ENCODE assay signal across 16 cellular contexts in genomic region chr14:60922050-60922449, GRCh38. TPM values are rescaled to one million over a fixed set of nuclear protein-coding genes. Genes with fewer than 3 reads are reported as not detected.
DNase-seq lines count a peak whose midpoint lies in the region; ATAC-seq, FAIRE-seq and TF ChIP-seq lines count a peak whose summit lies in the region.
"Had no signal": no experiment of that assay in that cellular context is flagged by ENCODE, and none has a peak within 500 bp of the region (broad histone marks: within the 10 kb centered on the region; RNA-seq: fewer than 3 reads in every experiment).

No MANE protein-coding gene starts in this region.

- peaks cover 8 to 11% (median 9%) of the 10 kb centered on the region in 3 donors for H3K36me3 Mint-ChIP-seq in CD8-positive, alpha-beta memory T cell

- no peaks in the 10 kb centered on the region for H3K27me3 Mint-ChIP-seq in CD8-positive, alpha-beta memory T cell

- H3K4me3 Mint-ChIP-seq in CD8-positive, alpha-beta memory T cell, result no peak overlapping the region

- no peak for TF ChIP-seq EP300 in A549 (IDR thresholded peaks at IDR 0.05)

- ATAC-seq in A549, result no peak
- peak; percentile 82 for ATAC-seq in RWPE2 (ENCODE audit: low read depth)
- no peak for ATAC-seq in GM21619 (IDR thresholded peaks at IDR 0.05; ENCODE audit: unreplicated experiment)
- ATAC-seq: left cardiac atrium, sciatic nerve had no signal

- 95% methylated on average over 2 of the region's 2 CpGs for WGBS in A549 (ENCODE audit: missing lambda C conversion rate)

- H3K9me3 ChIP-seq in A549 (no peaks in the 10 kb centered on the region), RWPE2 (ENCODE audit: severe bottlenecking) (no peaks in the 10 kb centered on the region), MG63 (no peaks in the 10 kb centered on the region)
- no peaks in the 10 kb centered on the region for H3K9me3 ChIP-seq in CD8-positive, alpha-beta memory T cell (ENCODE audit: low read length)
- H3K9me3 ChIP-seq: esophagus muscularis mucosa had no signal

- H3K27ac Mint-ChIP-seq in CD8-positive, alpha-beta memory T cell, result no peak overlapping the region

- no peak for TF ChIP-seq POLR2A in A549 (IDR thresholded peaks at IDR 0.05; ENCODE audit: low read length)

- H3K27ac ChIP-seq in A549 (no peak overlapping the region), RWPE2 (ENCODE audit: poor library complexity, severe bottlenecking) (no peak overlapping the region)
- no peak overlapping the region for H3K27ac ChIP-seq in CD8-positive, alpha-beta memory T cell (ENCODE audit: low read depth, low read length)
- H3K27ac ChIP-seq: esophagus muscularis mucosa, hepatocyte had no signal

- TF ChIP-seq RAD21 in A549 (conservative IDR thresholded peaks at IDR 0.05 in 1 of 2, IDR thresholded peaks at IDR 0.05 in 1 of 2), result no peak

- H3K4me1 ChIP-seq in A549, result no peaks in the 10 kb centered on the region
- H3K4me1 ChIP-seq in RWPE2 (ENCODE audit: insufficient read depth, poor library complexity, severe bottlenecking), result peaks cover 9% of the 10 kb centered on the region
- no peaks in the 10 kb centered on the region for H3K4me1 ChIP-seq in CD8-positive, alpha-beta memory T cell (ENCODE audit: insufficient read depth, low read length)
- H3K4me1 ChIP-seq: esophagus muscularis mucosa had no signal

- H3K27me3 ChIP-seq in RWPE2 (ENCODE audit: insufficient read depth, poor library complexity, severe bottlenecking) (no peaks in the 10 kb centered on the region), MG63 (no peaks in the 10 kb centered on the region)
- H3K27me3 ChIP-seq in CD8-positive, alpha-beta memory T cell (ENCODE audit: insufficient read depth, low read length, poor library complexity, severe bottlenecking), result no peaks in the 10 kb centered on the region
- H3K27me3 ChIP-seq: esophagus muscularis mucosa, hepatocyte had no signal

- TF ChIP-seq CTCF in A549 (IDR thresholded peaks at IDR 0.05) (no peak), HFF-Myc (IDR thresholded peaks at IDR 0.05; ENCODE audit: low read depth, low read length, missing control alignments) (no peak), RWPE2 (IDR thresholded peaks at IDR 0.05; ENCODE audit: poor library complexity, severe bottlenecking) (no peak), fibroblast of the aortic adventitia (IDR thresholded peaks at IDR 0.05; ENCODE audit: insufficient read depth, low read length) (no peak)

- H3K4me3 ChIP-seq in A549, result no peak overlapping the region
- no peak overlapping the region for H3K4me3 ChIP-seq in HFF-Myc (replicated peaks; ENCODE audit: low read depth, low read length)
- H3K4me3 ChIP-seq in RWPE2 (ENCODE audit: severe bottlenecking), result no peak overlapping the region
- no peak overlapping the region for H3K4me3 ChIP-seq in fibroblast of the aortic adventitia (ENCODE audit: low read depth, low read length)
- H3K4me3 ChIP-seq in MG63, result no peak overlapping the region
- no peak overlapping the region for H3K4me3 ChIP-seq in CD8-positive, alpha-beta memory T cell (ENCODE audit: low read length)
- H3K4me3 ChIP-seq: esophagus muscularis mucosa, hepatocyte had no signal

- CTCF ChIA-PET in A549 (lab: Yijun Ruan, JAX), result no interaction called here
- CTCF ChIA-PET in CD8-positive, alpha-beta memory T cell (lab: Charles Lee), result no interaction called here

- H3K36me3 ChIP-seq in RWPE2 (ENCODE audit: low read depth) (no peaks in the 10 kb centered on the region), MG63 (no peaks in the 10 kb centered on the region)
- no peaks in the 10 kb centered on the region for H3K36me3 ChIP-seq in CD8-positive, alpha-beta memory T cell (ENCODE audit: insufficient read depth, low read length)

- POLR2A ChIA-PET in A549 (lab: Yijun Ruan, JAX), result no interaction called here
- POLR2A ChIA-PET in CD8-positive, alpha-beta memory T cell (lab: Charles Lee), result no interaction called here

- no peaks in the 10 kb centered on the region for H3K4me1 Mint-ChIP-seq in CD8-positive, alpha-beta memory T cell

- no peak for DNase-seq in A549 (ENCODE audit: low read depth in 1 of 2, low spot score in 1 of 2)
- peak; percentile 35 for DNase-seq in HFF-Myc (ENCODE audit: extremely low read depth, low read depth)
- no peak for DNase-seq in RWPE2 (ENCODE audit: low spot score)
- DNase-seq in fibroblast of the aortic adventitia (ENCODE audit: low read depth), result peak; percentile 33
- no peak for DNase-seq in HUDEP-2 (lab: John Stamatoyannopoulos, UW; ENCODE audit: unreplicated experiment in 76 of 76)
- DNase-seq in MG63, result no peak
- DNase-seq in CD8-positive, alpha-beta memory T cell, result no peak
- DNase-seq: activated CD8-positive, alpha-beta memory T cell treated with anti-CD3 and anti-CD28 coated beads, Interleukin-2, amount 50 U/mL, for 48 hours; activated naive CD4-positive, alpha-beta T cell treated with Interleukin-2 at 50 U/mL for 16 hours; left cardiac atrium; NCI-H2029 treated with DMSO at 0.1 percent for 48 hours; Right ventricle myocardium superior had no signal

- no peak overlapping the region for H3K4me2 ChIP-seq in A549
- H3K4me2 ChIP-seq: hepatocyte had no signal

- H3K9me3 Mint-ChIP-seq in CD8-positive, alpha-beta memory T cell, result no peaks in the 10 kb centered on the region

- peak; percentile 54 for FAIRE-seq in A549 (lab: Jason Lieb, UNC)

TF ChIP-seq in A549, 52 proteins besides CTCF, POLR2A, EP300 and RAD21:
- TF ChIP-seq NR3C1 (IDR thresholded peaks at IDR 0.05) (no peak), ESRRA (IDR thresholded peaks at IDR 0.05; ENCODE audit: borderline replicate concordance, low read length) (no peak), MAZ (IDR thresholded peaks at IDR 0.05; ENCODE audit: borderline replicate concordance, low read depth, low read length) (no peak), HOXA7 (CRISPR knock-in tag; IDR thresholded peaks at IDR 0.05) (no peak), HES2 (IDR thresholded peaks at IDR 0.05) (no peak), NPAS2 (CRISPR knock-in tag; IDR thresholded peaks at IDR 0.05; ENCODE audit: borderline replicate concordance) (no peak), MAFK (IDR thresholded peaks at IDR 0.05; ENCODE audit: partially characterized antibody) (peak; percentile 33)
TF ChIP-seq in A549: peak in this region for 1.

RNA-seq across cellular contexts. Expression of gene TRMT5, which starts 58.8 kb away (rescaled TPM):
- polyA plus RNA-seq in A549 (2011; rRNA removed), result 17.0 and 18.2 TPM in 2 replicates
- polyA plus RNA-seq in A549 (2012; cell fraction: cytosol; rRNA removed), result 3.7 and 3.8 TPM in 2 replicates
- polyA plus RNA-seq in A549 (2012; cell fraction: nucleus; rRNA removed), result 1.8 and 3.7 TPM in 2 replicates
- polyA plus RNA-seq in A549 (2017; fragmentation: RNase III; extraction: RNeasy Plus Mini Kit Qiagen cat#74134 plus additional on column Dnase treatment), result 17.7 to 19.1 TPM (median 18.8 TPM) in 3 replicates
- polyA minus RNA-seq in A549 (2011; rRNA and poly(A)+ RNA removed), result 5.1 and 7.1 TPM in 2 replicates
- 18.6 and 23.9 TPM in 2 replicates for total RNA-seq in fibroblast of the aortic adventitia (ENCODE audit: low replicate concordance)
- total RNA-seq in MG63 (2014; rRNA removed; shearing (Covaris generic); ENCODE audit: low replicate concordance), result 13.3 and 22.5 TPM in 2 replicates
- 10 to 100 TPM; 18.1 to 19.1 TPM for total RNA-seq in CD8-positive, alpha-beta memory T cell
- polyA plus RNA-seq in CD8-positive, alpha-beta memory T cell, result 4.5 TPM

RNA-seq across cellular contexts. Expression of gene SLC38A6, which starts 59.0 kb away (rescaled TPM):
- polyA plus RNA-seq in A549 (2011; rRNA removed) (31.4 and 37.8 TPM in 2 replicates), A549 (2017; fragmentation: RNase III; extraction: RNeasy Plus Mini Kit Qiagen cat#74134 plus additional on column Dnase treatment) (27.8 to 33.3 TPM (median 28.9 TPM) in 3 replicates)
- polyA plus RNA-seq in A549 (2012; cell fraction: cytosol; rRNA removed), result 11.4 and 11.7 TPM in 2 replicates
- polyA plus RNA-seq in A549 (2012; cell fraction: nucleus; rRNA removed), result 9.6 and 13.4 TPM in 2 replicates
- 25.8 and 26.1 TPM in 2 replicates for polyA minus RNA-seq in A549 (2011; rRNA and poly(A)+ RNA removed)
- total RNA-seq in fibroblast of the aortic adventitia (ENCODE audit: low replicate concordance), result 74.9 and 225 TPM in 2 replicates
- 4.2 and 11.4 TPM in 2 replicates for total RNA-seq in MG63 (2014; rRNA removed; shearing (Covaris generic); ENCODE audit: low replicate concordance)
- total RNA-seq in CD8-positive, alpha-beta memory T cell, result 1 to 10 TPM; 5.8 to 7.4 TPM
- 4.1 TPM for polyA plus RNA-seq in CD8-positive, alpha-beta memory T cell

Comparison
In these comparisons a context has a peak if more than half of its experiments do, and no peak if none do; other contexts are left out.
1. DNase-seq: peak in HFF-Myc (single experiment) and fibroblast of the aortic adventitia (single experiment); none in A549 (0 of 2), RWPE2 (single experiment), HUDEP-2 (0 of 76), MG63 (single experiment) and CD8-positive, alpha-beta memory T cell (0 of 5).